22 cellular contexts compared by ENCODE assay signal in genomic region chr6:110822248-110822647, GRCh38. TPM values are rescaled to one million over a fixed set of nuclear protein-coding genes. Genes with fewer than 3 reads are reported as not detected.
DNase-seq lines count a peak whose midpoint lies in the region; ATAC-seq and TF ChIP-seq lines count a peak whose summit lies in the region.
"Had no signal": no experiment of that assay in that cellular context is flagged by ENCODE, and none has a peak within 500 bp of the region (broad histone marks: within the 10 kb centered on the region; RNA-seq: fewer than 3 reads in every experiment).

No MANE protein-coding gene starts in this region.

- POLR2A ChIA-PET in activated CD4-positive, alpha-beta memory T cell treated with anti-CD3 and anti-CD28 coated beads for 36 hours (lab: Charles Lee): interaction anchor here (0.8 kb wide), 1 partner anchor 48 kb away, joined by 4 read pairs; no protein-coding TSS in a partner anchor

- no peaks in the 10 kb centered on the region for H3K36me3 ChIP-seq in left ventricle myocardium inferior
- H3K36me3 ChIP-seq: brain microvascular endothelial cell had no signal

- H3K9me3 ChIP-seq in left ventricle myocardium inferior (replicated peaks): no peaks in the 10 kb centered on the region

- no peaks in the 10 kb centered on the region for H3K9me3 Mint-ChIP-seq in activated CD4-positive, alpha-beta memory T cell treated with anti-CD3 and anti-CD28 coated beads for 36 hours
- H3K9me3 Mint-ChIP-seq: activated T-helper 2 cell treated with anti-CD3 and anti-CD28 coated beads, Interferon-gamma antibody, Interleukin-2, Interleukin-4, amounts not matched to agents 10 μg/mL and 5 μg/mL and 100 μg/mL, durations not matched to agents 14 hours and 24 hours and 36 hours; natural killer cell treated with Interleukin-12 subunit alpha and Interleukin-12 subunit beta and Interleukin-15 and Interleukin-18, amount 100 ng/mL, for 72 hours; T-cell had no signal

- no peaks in the 10 kb centered on the region for H3K27me3 ChIP-seq in left ventricle myocardium inferior (ENCODE audit: low read depth)
- H3K27me3 ChIP-seq: brain microvascular endothelial cell had no signal

- TF ChIP-seq CTCF in choroid plexus epithelial cell (conservative IDR thresholded peaks at IDR 0.05; ENCODE audit: low read depth, low read length) (no peak), left ventricle myocardium inferior (IDR thresholded peaks at IDR 0.05; ENCODE audit: borderline replicate concordance) (no peak)

- CTCF ChIA-PET in activated CD4-positive, alpha-beta memory T cell treated with anti-CD3 and anti-CD28 coated beads for 36 hours (lab: Charles Lee): no interaction called here

- H3K4me1 Mint-ChIP-seq in activated CD4-positive, alpha-beta memory T cell treated with anti-CD3 and anti-CD28 coated beads for 36 hours (ENCODE audit: low read depth): peaks cover 13% of the 10 kb centered on the region

- H3K27ac Mint-ChIP-seq in activated CD4-positive, alpha-beta memory T cell treated with anti-CD3 and anti-CD28 coated beads for 36 hours: no peak overlapping the region
- H3K27ac Mint-ChIP-seq: activated CD4-positive, alpha-beta T cell treated with anti-CD3 and anti-CD28 coated beads for 36 hours; activated T-helper 2 cell treated with anti-CD3 and anti-CD28 coated beads, Interferon-gamma antibody, Interleukin-2, Interleukin-4, amounts not matched to agents 10 μg/mL and 5 μg/mL and 100 μg/mL, durations not matched to agents 14 hours and 24 hours and 36 hours; natural killer cell treated with Interleukin-12 subunit alpha and Interleukin-12 subunit beta and Interleukin-15 and Interleukin-18, amount 100 ng/mL, for 72 hours; T-cell had no signal

- ATAC-seq in GM18858 (IDR thresholded peaks at IDR 0.05; ENCODE audit: unreplicated experiment): no peak
- ATAC-seq: activated CD4-positive, alpha-beta T cell treated with anti-CD3 and anti-CD28 coated beads for 36 hours; natural killer cell treated with Interleukin-12 subunit alpha and Interleukin-12 subunit beta and Interleukin-15 and Interleukin-18, amount 100 ng/mL, for 72 hours; PC-3; T-cell had no signal

- DNase-seq in GM03348 (ENCODE audit: low spot score) (peak; percentile 43), choroid plexus epithelial cell (ENCODE audit: low read depth) (peak; percentile 18), left ventricle myocardium inferior (no peak), stromal cell of bone marrow (ENCODE audit: low read depth) (peak; percentile 44), substantia nigra (lab: John Stamatoyannopoulos, UW) (no peak)
- DNase-seq in activated CD4-positive, alpha-beta memory T cell treated with anti-CD3 and anti-CD28 coated beads for 36 hours: no peak
- DNase-seq: activated CD4-positive, alpha-beta T cell treated with anti-CD3 and anti-CD28 coated beads for 36 hours; brain microvascular endothelial cell; C1 segment of cervical spinal cord; GOT3; MV-4-11; NCI-H187; NCI-H774; PC-3; stimulated activated naive CD4-positive, alpha-beta T cell; T-cell; trophoblast cell had no signal

- peaks cover 24% of the 10 kb centered on the region for H3K4me1 ChIP-seq in left ventricle myocardium inferior
- H3K4me1 ChIP-seq: parathyroid adenoma had no signal

- H3K27ac ChIP-seq in left ventricle myocardium inferior (replicated peaks) (peak overlapping the region; percentile 27), substantia nigra (ENCODE audit: low read depth, low read length, poor library complexity, severe bottlenecking) (no peak overlapping the region)
- H3K27ac ChIP-seq: brain microvascular endothelial cell, parathyroid adenoma had no signal

- intact Hi-C loops in left ventricle myocardium inferior (cut with micrococcal nuclease): no loop called here
- intact Hi-C loops in activated CD4-positive, alpha-beta memory T cell treated with anti-CD3 and anti-CD28 coated beads for 36 hours (cut with micrococcal nuclease): no loop called here

- H3K4me3 ChIP-seq in choroid plexus epithelial cell (ENCODE audit: low read depth, low read length): no peak overlapping the region
- no peak overlapping the region for H3K4me3 ChIP-seq in left ventricle myocardium inferior
- H3K4me3 ChIP-seq: skin epidermis had no signal

- no peaks in the 10 kb centered on the region for H3K27me3 Mint-ChIP-seq in activated CD4-positive, alpha-beta memory T cell treated with anti-CD3 and anti-CD28 coated beads for 36 hours
- H3K27me3 Mint-ChIP-seq: activated CD4-positive, alpha-beta T cell treated with anti-CD3 and anti-CD28 coated beads for 36 hours; T-cell had no signal

- no peaks in the 10 kb centered on the region for H3K36me3 Mint-ChIP-seq in activated CD4-positive, alpha-beta memory T cell treated with anti-CD3 and anti-CD28 coated beads for 36 hours
- H3K36me3 Mint-ChIP-seq: natural killer cell treated with Interleukin-12 subunit alpha and Interleukin-12 subunit beta and Interleukin-15 and Interleukin-18, amount 100 ng/mL, for 72 hours; T-cell had no signal

- no peak overlapping the region for H3K4me3 Mint-ChIP-seq in activated CD4-positive, alpha-beta memory T cell treated with anti-CD3 and anti-CD28 coated beads for 36 hours
- H3K4me3 Mint-ChIP-seq: activated CD4-positive, alpha-beta T cell treated with anti-CD3 and anti-CD28 coated beads for 36 hours; natural killer cell treated with Interleukin-12 subunit alpha and Interleukin-12 subunit beta and Interleukin-15 and Interleukin-18, amount 100 ng/mL, for 72 hours; T-cell had no signal

RNA-seq across cellular contexts. Expression of gene CDK19, which starts 7.0 kb away (rescaled TPM):
- total RNA-seq in left ventricle myocardium inferior: 9.1 TPM
- 10 to 100 TPM; 18.2 to 18.4 TPM for total RNA-seq in activated CD4-positive, alpha-beta memory T cell treated with anti-CD3 and anti-CD28 coated beads for 36 hours

RNA-seq across cellular contexts. Expression of gene AMD1, which starts 52.3 kb away (rescaled TPM):
- 72.8 TPM for total RNA-seq in left ventricle myocardium inferior
- 10 to 100 TPM; 79.1 to 84.3 TPM for total RNA-seq in activated CD4-positive, alpha-beta memory T cell treated with anti-CD3 and anti-CD28 coated beads for 36 hours

Comparison
In these comparisons a context has a peak if more than half of its experiments do, and no peak if none do; other contexts are left out.
1. DNase-seq: peak in GM03348 (single experiment), choroid plexus epithelial cell (single experiment) and stromal cell of bone marrow (single experiment); none in left ventricle myocardium inferior (single experiment), substantia nigra (0 of 49) and activated CD4-positive, alpha-beta memory T cell treated with anti-CD3 and anti-CD28 coated beads for 36 hours (single experiment).